Comparison of ENCODE assay signal across 21 cellular contexts in genomic region chr17:32926183-32926582, GRCh38. TPM values are rescaled to one million over a fixed set of nuclear protein-coding genes. Genes with fewer than 3 reads are reported as not detected.
"Had no signal": no experiment of that assay in that cellular context is flagged by ENCODE, and none has a peak within 500 bp of the region (broad histone marks: within the 10 kb centered on the region; RNA-seq: fewer than 3 reads in every experiment).

No MANE protein-coding gene starts in this region.

- H3K9me3 Mint-ChIP-seq: activated naive CD4-positive, alpha-beta T cell treated with anti-CD3 and anti-CD28 coated beads, Interleukin-2, amount 50 U/mL, for 72 hours; activated T-cell treated with anti-CD3 and anti-CD28 coated beads, Interleukin-2, amount 50 U/mL, for 72 hours; memory B cell; naive thymus-derived CD4-positive, alpha-beta T cell had no signal

- H3K4me1 Mint-ChIP-seq: activated CD4-positive, alpha-beta T cell treated with anti-CD3 and anti-CD28 coated beads for 36 hours; memory B cell; naive thymus-derived CD4-positive, alpha-beta T cell had no signal

- H3K36me3 Mint-ChIP-seq: activated naive CD4-positive, alpha-beta T cell treated with anti-CD3 and anti-CD28 coated beads, Interleukin-2, amount 50 U/mL, for 72 hours; memory B cell; naive thymus-derived CD4-positive, alpha-beta T cell had no signal

- ATAC-seq: activated CD4-positive, alpha-beta T cell treated with anti-CD3 and anti-CD28 coated beads for 36 hours; activated naive CD4-positive, alpha-beta T cell treated with anti-CD3 and anti-CD28 coated beads, Interleukin-2, amount 50 U/mL, for 72 hours; activated T-cell treated with anti-CD3 and anti-CD28 coated beads, Interleukin-2, amount 50 U/mL, for 72 hours; esophagus mucosa; naive thymus-derived CD4-positive, alpha-beta T cell had no signal

- H3K36me3 ChIP-seq: right atrium auricular region, spleen, upper lobe of left lung had no signal

- FAIRE-seq: bronchial epithelial cell, kidney had no signal

- H3K4me3 Mint-ChIP-seq: activated CD4-positive, alpha-beta T cell treated with anti-CD3 and anti-CD28 coated beads for 36 hours; activated T-cell treated with anti-CD3 and anti-CD28 coated beads, Interleukin-2, amount 50 U/mL, for 72 hours; memory B cell; naive thymus-derived CD4-positive, alpha-beta T cell had no signal

- H3K27me3 ChIP-seq: right atrium auricular region had no signal

- DNase-seq: activated CD4-positive, alpha-beta T cell treated with anti-CD3 and anti-CD28 coated beads for 36 hours; activated CD4-positive, CD25-positive, alpha-beta regulatory T cell; activated naive CD4-positive, alpha-beta T cell; activated T-cell treated with anti-CD3 and anti-CD28 coated beads for 4 hours; activated T-cell treated with anti-CD3 and anti-CD28 coated beads, Interleukin-2, amount 50 U/mL, for 72 hours; anterior cingulate cortex; foreskin fibroblast; hippocampal formation; kidney; midbrain; naive thymus-derived CD4-positive, alpha-beta T cell; spleen; stimulated activated naive CD4-positive, alpha-beta T cell treated with Interleukin-2 at 50 U/mL for 16 hours; T-helper 2 cell; upper lobe of left lung had no signal

- H3K27ac Mint-ChIP-seq: activated CD4-positive, alpha-beta T cell treated with anti-CD3 and anti-CD28 coated beads for 36 hours; activated naive CD4-positive, alpha-beta T cell treated with anti-CD3 and anti-CD28 coated beads, Interleukin-2, amount 50 U/mL, for 72 hours; activated T-cell treated with anti-CD3 and anti-CD28 coated beads, Interleukin-2, amount 50 U/mL, for 72 hours; memory B cell; naive thymus-derived CD4-positive, alpha-beta T cell had no signal

- H3K4me3 ChIP-seq: coronary artery, right atrium auricular region, spleen, upper lobe of left lung had no signal

- H3K27ac ChIP-seq: coronary artery, right atrium auricular region, spleen, upper lobe of left lung had no signal

- H3K9me3 ChIP-seq: right atrium auricular region, spleen, upper lobe of left lung had no signal

RNA-seq across cellular contexts. Expression of gene TMEM98, which starts 1.8 kb away (rescaled TPM):
- total RNA-seq: activated naive CD4-positive, alpha-beta T cell treated with anti-CD3 and anti-CD28 coated beads, Interleukin-2, amount 50 U/mL, for 72 hours had no signal
- polyA plus RNA-seq: naive thymus-derived CD4-positive, alpha-beta T cell had no signal
